1 cellular context compared by ENCODE assay signal in the genomic region with DNA sequence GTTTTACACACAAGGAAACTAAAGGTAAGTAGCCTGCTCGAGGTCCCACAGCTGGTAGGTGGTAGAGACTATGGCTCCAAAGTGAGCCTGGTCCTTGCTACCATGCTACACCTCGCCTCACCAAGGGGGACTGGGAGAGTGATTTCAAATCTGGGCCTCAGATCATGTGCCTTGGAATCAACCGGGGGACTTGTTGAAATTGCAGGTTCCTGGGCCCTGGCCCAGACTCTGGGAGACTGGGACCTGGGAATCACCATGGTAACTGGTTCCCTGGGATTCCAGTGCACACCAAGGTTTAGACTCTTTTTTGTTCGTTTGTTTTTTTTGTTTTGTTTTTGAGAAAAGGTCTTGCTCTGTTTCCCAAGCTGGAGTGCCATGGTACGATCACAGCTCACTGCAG.
TF ChIP-seq lines count a peak whose summit lies in the region.

No MANE protein-coding gene starts in this region.

TF ChIP-seq in K562, 482 proteins besides CTCF, POLR2A, EP300 and RAD21:
- TF ChIP-seq SMAD4 (CRISPR knock-in tag; conservative IDR thresholded peaks at IDR 0.05): no peak
- TF ChIP-seq, protein P1, sequence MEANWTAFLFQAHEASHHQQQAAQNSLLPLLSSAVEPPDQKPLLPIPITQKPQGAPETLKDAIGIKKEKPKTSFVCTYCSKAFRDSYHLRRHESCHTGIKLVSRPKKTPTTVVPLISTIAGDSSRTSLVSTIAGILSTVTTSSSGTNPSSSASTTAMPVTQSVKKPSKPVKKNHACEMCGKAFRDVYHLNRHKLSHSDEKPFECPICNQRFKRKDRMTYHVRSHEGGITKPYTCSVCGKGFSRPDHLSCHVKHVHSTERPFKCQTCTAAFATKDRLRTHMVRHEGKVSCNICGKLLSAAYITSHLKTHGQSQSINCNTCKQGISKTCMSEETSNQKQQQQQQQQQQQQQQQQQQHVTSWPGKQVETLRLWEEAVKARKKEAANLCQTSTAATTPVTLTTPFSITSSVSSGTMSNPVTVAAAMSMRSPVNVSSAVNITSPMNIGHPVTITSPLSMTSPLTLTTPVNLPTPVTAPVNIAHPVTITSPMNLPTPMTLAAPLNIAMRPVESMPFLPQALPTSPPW (CRISPR knock-in tag; IDR thresholded peaks at IDR 0.05): no peak
- TF ChIP-seq POLR2H (tag; IDR thresholded peaks at IDR 0.05; ENCODE audit: low read depth): no peak
- TF ChIP-seq, protein P2, sequence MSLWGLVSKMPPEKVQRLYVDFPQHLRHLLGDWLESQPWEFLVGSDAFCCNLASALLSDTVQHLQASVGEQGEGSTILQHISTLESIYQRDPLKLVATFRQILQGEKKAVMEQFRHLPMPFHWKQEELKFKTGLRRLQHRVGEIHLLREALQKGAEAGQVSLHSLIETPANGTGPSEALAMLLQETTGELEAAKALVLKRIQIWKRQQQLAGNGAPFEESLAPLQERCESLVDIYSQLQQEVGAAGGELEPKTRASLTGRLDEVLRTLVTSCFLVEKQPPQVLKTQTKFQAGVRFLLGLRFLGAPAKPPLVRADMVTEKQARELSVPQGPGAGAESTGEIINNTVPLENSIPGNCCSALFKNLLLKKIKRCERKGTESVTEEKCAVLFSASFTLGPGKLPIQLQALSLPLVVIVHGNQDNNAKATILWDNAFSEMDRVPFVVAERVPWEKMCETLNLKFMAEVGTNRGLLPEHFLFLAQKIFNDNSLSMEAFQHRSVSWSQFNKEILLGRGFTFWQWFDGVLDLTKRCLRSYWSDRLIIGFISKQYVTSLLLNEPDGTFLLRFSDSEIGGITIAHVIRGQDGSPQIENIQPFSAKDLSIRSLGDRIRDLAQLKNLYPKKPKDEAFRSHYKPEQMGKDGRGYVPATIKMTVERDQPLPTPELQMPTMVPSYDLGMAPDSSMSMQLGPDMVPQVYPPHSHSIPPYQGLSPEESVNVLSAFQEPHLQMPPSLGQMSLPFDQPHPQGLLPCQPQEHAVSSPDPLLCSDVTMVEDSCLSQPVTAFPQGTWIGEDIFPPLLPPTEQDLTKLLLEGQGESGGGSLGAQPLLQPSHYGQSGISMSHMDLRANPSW (CRISPR knock-in tag; IDR thresholded peaks at IDR 0.05): no peak
- TF ChIP-seq FOXM1 (IDR thresholded peaks at IDR 0.05; ENCODE audit: low read depth): no peak
- no peak for TF ChIP-seq FOXM1 (CRISPR knock-in tag; IDR thresholded peaks at IDR 0.05; ENCODE audit: low read depth)
- peak; percentile 28; the same call in 1 of the 2 replicates for TF ChIP-seq RFX1 (IDR thresholded peaks at IDR 0.05)
- no peak for TF ChIP-seq ERF (CRISPR knock-in tag; IDR thresholded peaks at IDR 0.05)
- TF ChIP-seq, protein P3, sequence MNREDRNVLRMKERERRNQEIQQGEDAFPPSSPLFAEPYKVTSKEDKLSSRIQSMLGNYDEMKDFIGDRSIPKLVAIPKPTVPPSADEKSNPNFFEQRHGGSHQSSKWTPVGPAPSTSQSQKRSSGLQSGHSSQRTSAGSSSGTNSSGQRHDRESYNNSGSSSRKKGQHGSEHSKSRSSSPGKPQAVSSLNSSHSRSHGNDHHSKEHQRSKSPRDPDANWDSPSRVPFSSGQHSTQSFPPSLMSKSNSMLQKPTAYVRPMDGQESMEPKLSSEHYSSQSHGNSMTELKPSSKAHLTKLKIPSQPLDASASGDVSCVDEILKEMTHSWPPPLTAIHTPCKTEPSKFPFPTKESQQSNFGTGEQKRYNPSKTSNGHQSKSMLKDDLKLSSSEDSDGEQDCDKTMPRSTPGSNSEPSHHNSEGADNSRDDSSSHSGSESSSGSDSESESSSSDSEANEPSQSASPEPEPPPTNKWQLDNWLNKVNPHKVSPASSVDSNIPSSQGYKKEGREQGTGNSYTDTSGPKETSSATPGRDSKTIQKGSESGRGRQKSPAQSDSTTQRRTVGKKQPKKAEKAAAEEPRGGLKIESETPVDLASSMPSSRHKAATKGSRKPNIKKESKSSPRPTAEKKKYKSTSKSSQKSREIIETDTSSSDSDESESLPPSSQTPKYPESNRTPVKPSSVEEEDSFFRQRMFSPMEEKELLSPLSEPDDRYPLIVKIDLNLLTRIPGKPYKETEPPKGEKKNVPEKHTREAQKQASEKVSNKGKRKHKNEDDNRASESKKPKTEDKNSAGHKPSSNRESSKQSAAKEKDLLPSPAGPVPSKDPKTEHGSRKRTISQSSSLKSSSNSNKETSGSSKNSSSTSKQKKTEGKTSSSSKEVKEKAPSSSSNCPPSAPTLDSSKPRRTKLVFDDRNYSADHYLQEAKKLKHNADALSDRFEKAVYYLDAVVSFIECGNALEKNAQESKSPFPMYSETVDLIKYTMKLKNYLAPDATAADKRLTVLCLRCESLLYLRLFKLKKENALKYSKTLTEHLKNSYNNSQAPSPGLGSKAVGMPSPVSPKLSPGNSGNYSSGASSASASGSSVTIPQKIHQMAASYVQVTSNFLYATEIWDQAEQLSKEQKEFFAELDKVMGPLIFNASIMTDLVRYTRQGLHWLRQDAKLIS (CRISPR knock-in tag; IDR thresholded peaks at IDR 0.05): no peak
TF ChIP-seq in K562: peak in this region for 1.
